ENCODE assay signal across 15 cellular contexts in the genomic region with DNA sequence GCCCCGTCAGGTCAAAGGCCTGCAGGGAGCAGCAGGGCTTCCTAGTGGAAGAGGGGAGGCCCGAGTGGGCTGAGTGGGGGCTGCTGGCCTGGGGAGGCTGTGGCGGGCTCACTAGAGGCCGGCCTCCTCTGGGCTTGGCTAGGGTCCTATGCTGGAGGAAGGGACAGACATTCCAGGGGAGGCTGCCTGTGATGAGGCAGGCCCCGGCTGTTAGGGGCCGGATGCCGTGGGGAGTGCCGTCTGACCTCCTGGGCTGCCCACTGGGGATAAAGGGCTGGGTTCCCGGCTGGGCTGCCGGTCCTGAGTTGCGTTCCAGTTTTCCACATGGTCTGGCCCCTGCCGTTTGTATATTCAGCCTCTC. TPM values are rescaled to one million over a fixed set of nuclear protein-coding genes. Genes with fewer than 3 reads are reported as not detected.
"Had no signal": no experiment of that assay in that cellular context is flagged by ENCODE, and none has a peak within 500 bp of the region (broad histone marks: within the 10 kb centered on the region; RNA-seq: fewer than 3 reads in every experiment).

No MANE protein-coding gene starts in this region.

- H3K27ac Mint-ChIP-seq: activated naive CD8-positive, alpha-beta T cell treated with anti-CD3 and anti-CD28 coated beads for 36 hours; activated T-cell treated with anti-CD3 and anti-CD28 coated beads, Interleukin-2, amount 50 U/mL, for 72 hours; memory B cell; natural killer cell treated with Interleukin-12 subunit alpha and Interleukin-12 subunit beta and Interleukin-15 and Interleukin-18, amount 100 ng/mL, for 72 hours; stimulated activated effector memory CD8-positive, alpha-beta T cell treated with anti-CD3 and anti-CD28 coated beads, Interleukin-12 subunit alpha, Interleukin-12 subunit beta, amount 100 ng/mL, for 72 hours had no signal

- H3K9me3 ChIP-seq: gastrocnemius medialis, tibial nerve had no signal

- H3K4me1 Mint-ChIP-seq: activated naive CD8-positive, alpha-beta T cell treated with anti-CD3 and anti-CD28 coated beads for 36 hours; memory B cell had no signal

- H3K4me1 ChIP-seq: breast epithelium, gastrocnemius medialis had no signal

- ATAC-seq: activated T-cell treated with anti-CD3 and anti-CD28 coated beads, Interleukin-2, amount 50 U/mL, for 72 hours; gastrocnemius medialis; natural killer cell treated with Interleukin-12 subunit alpha and Interleukin-12 subunit beta and Interleukin-15 and Interleukin-18, amount 100 ng/mL, for 72 hours; stimulated activated effector memory CD8-positive, alpha-beta T cell treated with anti-CD3 and anti-CD28 coated beads, Interleukin-12 subunit alpha, Interleukin-12 subunit beta, amount 100 ng/mL, for 72 hours had no signal

- H3K27ac ChIP-seq: breast epithelium, gastrocnemius medialis, tibial nerve had no signal

- H3K36me3 Mint-ChIP-seq: activated naive CD8-positive, alpha-beta T cell treated with anti-CD3 and anti-CD28 coated beads for 36 hours; memory B cell; natural killer cell treated with Interleukin-12 subunit alpha and Interleukin-12 subunit beta and Interleukin-15 and Interleukin-18, amount 100 ng/mL, for 72 hours; stimulated activated effector memory CD8-positive, alpha-beta T cell treated with anti-CD3 and anti-CD28 coated beads, Interleukin-12 subunit alpha, Interleukin-12 subunit beta, amount 100 ng/mL, for 72 hours had no signal

- H3K4me3 ChIP-seq: breast epithelium, gastrocnemius medialis, tibial nerve had no signal

- H3K4me3 Mint-ChIP-seq: activated naive CD8-positive, alpha-beta T cell treated with anti-CD3 and anti-CD28 coated beads for 36 hours; activated T-cell treated with anti-CD3 and anti-CD28 coated beads, Interleukin-2, amount 50 U/mL, for 72 hours; memory B cell; natural killer cell treated with Interleukin-12 subunit alpha and Interleukin-12 subunit beta and Interleukin-15 and Interleukin-18, amount 100 ng/mL, for 72 hours; stimulated activated effector memory CD8-positive, alpha-beta T cell treated with anti-CD3 and anti-CD28 coated beads, Interleukin-12 subunit alpha, Interleukin-12 subunit beta, amount 100 ng/mL, for 72 hours had no signal

- DNase-seq: activated CD4-positive, alpha-beta T cell treated with anti-CD3 and anti-CD28 coated beads for 1 hour; activated CD4-positive, alpha-beta T cell treated with anti-CD3 and anti-CD28 coated beads, Interleukin-2, amount 50 U/mL, for 48 hours; activated gamma-delta T cell treated with Interleukin-2 at 50 U/mL for 16 hours; activated naive CD8-positive, alpha-beta T cell treated with anti-CD3 and anti-CD28 coated beads for 36 hours; activated T-cell treated with anti-CD3 and anti-CD28 coated beads, Interleukin-2, amount 50 U/mL, for 72 hours; anterior cingulate cortex; effector CD4-positive, alpha-beta T cell; gastrocnemius medialis; hypothalamus had no signal

- H3K36me3 ChIP-seq: breast epithelium, gastrocnemius medialis, tibial nerve had no signal

- H3K9me3 Mint-ChIP-seq: activated naive CD8-positive, alpha-beta T cell treated with anti-CD3 and anti-CD28 coated beads for 36 hours; memory B cell; natural killer cell treated with Interleukin-12 subunit alpha and Interleukin-12 subunit beta and Interleukin-15 and Interleukin-18, amount 100 ng/mL, for 72 hours; stimulated activated effector memory CD8-positive, alpha-beta T cell treated with anti-CD3 and anti-CD28 coated beads, Interleukin-12 subunit alpha, Interleukin-12 subunit beta, amount 100 ng/mL, for 72 hours had no signal

- H3K27me3 Mint-ChIP-seq: activated naive CD8-positive, alpha-beta T cell treated with anti-CD3 and anti-CD28 coated beads for 36 hours had no signal

RNA-seq across cellular contexts. Expression of a gene that starts 25.2 kb away (rescaled TPM):
- total RNA-seq: gastrocnemius medialis, osteocyte had no signal
